In the genomic region with DNA sequence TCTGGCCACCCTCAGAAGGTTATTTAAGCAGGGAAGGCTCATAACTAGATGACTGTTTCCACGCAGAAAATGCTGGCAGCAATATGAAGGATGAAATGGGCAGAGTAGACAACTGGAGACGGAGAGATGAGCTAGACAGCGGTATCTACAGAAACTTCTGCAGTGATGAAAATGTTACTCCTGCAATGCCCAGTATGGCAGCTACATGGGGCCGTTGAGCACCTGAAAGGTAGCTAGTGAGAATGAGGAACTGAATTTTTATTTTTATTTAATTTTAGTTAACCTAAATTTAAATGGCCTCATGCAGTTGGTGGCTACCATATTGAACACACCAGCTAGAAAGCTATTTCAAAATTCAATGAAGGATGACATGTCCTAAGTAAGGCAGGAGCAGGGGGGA, we compare ENCODE assay signal across 1 cellular context.
TF ChIP-seq lines count a peak whose summit lies in the region.

No MANE protein-coding gene starts in this region.

TF ChIP-seq in GM23338, 12 proteins besides CTCF, POLR2A, EP300 and RAD21 (continued from another document):
- TF ChIP-seq, protein P1, sequence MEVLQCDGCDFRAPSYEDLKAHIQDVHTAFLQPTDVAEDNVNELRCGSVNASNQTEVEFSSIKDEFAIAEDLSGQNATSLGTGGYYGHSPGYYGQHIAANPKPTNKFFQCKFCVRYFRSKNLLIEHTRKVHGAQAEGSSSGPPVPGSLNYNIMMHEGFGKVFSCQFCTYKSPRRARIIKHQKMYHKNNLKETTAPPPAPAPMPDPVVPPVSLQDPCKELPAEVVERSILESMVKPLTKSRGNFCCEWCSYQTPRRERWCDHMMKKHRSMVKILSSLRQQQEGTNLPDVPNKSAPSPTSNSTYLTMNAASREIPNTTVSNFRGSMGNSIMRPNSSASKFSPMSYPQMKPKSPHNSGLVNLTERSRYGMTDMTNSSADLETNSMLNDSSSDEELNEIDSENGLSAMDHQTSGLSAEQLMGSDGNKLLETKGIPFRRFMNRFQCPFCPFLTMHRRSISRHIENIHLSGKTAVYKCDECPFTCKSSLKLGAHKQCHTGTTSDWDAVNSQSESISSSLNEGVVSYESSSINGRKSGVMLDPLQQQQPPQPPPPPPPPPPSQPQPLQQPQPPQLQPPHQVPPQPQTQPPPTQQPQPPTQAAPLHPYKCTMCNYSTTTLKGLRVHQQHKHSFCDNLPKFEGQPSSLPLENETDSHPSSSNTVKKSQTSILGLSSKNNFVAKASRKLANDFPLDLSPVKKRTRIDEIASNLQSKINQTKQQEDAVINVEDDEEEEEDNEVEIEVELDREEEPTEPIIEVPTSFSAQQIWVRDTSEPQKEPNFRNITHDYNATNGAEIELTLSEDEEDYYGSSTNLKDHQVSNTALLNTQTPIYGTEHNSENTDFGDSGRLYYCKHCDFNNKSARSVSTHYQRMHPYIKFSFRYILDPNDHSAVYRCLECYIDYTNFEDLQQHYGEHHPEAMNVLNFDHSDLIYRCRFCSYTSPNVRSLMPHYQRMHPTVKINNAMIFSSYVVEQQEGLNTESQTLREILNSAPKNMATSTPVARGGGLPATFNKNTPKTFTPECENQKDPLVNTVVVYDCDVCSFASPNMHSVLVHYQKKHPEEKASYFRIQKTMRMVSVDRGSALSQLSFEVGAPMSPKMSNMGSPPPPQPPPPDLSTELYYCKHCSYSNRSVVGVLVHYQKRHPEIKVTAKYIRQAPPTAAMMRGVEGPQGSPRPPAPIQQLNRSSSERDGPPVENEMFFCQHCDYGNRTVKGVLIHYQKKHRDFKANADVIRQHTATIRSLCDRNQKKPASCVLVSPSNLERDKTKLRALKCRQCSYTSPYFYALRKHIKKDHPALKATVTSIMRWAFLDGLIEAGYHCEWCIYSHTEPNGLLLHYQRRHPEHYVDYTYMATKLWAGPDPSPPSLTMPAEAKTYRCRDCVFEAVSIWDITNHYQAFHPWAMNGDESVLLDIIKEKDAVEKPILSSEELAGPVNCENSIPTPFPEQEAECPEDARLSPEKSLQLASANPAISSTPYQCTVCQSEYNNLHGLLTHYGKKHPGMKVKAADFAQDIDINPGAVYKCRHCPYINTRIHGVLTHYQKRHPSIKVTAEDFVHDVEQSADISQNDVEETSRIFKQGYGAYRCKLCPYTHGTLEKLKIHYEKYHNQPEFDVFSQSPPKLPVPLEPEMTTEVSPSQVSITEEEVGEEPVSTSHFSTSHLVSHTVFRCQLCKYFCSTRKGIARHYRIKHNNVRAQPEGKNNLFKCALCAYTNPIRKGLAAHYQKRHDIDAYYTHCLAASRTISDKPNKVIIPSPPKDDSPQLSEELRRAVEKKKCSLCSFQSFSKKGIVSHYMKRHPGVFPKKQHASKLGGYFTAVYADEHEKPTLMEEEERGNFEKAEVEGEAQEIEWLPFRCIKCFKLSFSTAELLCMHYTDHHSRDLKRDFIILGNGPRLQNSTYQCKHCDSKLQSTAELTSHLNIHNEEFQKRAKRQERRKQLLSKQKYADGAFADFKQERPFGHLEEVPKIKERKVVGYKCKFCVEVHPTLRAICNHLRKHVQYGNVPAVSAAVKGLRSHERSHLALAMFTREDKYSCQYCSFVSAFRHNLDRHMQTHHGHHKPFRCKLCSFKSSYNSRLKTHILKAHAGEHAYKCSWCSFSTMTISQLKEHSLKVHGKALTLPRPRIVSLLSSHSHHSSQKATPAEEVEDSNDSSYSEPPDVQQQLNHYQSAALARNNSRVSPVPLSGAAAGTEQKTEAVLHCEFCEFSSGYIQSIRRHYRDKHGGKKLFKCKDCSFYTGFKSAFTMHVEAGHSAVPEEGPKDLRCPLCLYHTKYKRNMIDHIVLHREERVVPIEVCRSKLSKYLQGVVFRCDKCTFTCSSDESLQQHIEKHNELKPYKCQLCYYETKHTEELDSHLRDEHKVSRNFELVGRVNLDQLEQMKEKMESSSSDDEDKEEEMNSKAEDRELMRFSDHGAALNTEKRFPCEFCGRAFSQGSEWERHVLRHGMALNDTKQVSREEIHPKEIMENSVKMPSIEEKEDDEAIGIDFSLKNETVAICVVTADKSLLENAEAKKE (CRISPR knock-in tag; IDR thresholded peaks at IDR 0.05): no peak
- no peak for TF ChIP-seq ZNF114 (CRISPR knock-in tag; IDR thresholded peaks at IDR 0.05)
- TF ChIP-seq, protein P2, sequence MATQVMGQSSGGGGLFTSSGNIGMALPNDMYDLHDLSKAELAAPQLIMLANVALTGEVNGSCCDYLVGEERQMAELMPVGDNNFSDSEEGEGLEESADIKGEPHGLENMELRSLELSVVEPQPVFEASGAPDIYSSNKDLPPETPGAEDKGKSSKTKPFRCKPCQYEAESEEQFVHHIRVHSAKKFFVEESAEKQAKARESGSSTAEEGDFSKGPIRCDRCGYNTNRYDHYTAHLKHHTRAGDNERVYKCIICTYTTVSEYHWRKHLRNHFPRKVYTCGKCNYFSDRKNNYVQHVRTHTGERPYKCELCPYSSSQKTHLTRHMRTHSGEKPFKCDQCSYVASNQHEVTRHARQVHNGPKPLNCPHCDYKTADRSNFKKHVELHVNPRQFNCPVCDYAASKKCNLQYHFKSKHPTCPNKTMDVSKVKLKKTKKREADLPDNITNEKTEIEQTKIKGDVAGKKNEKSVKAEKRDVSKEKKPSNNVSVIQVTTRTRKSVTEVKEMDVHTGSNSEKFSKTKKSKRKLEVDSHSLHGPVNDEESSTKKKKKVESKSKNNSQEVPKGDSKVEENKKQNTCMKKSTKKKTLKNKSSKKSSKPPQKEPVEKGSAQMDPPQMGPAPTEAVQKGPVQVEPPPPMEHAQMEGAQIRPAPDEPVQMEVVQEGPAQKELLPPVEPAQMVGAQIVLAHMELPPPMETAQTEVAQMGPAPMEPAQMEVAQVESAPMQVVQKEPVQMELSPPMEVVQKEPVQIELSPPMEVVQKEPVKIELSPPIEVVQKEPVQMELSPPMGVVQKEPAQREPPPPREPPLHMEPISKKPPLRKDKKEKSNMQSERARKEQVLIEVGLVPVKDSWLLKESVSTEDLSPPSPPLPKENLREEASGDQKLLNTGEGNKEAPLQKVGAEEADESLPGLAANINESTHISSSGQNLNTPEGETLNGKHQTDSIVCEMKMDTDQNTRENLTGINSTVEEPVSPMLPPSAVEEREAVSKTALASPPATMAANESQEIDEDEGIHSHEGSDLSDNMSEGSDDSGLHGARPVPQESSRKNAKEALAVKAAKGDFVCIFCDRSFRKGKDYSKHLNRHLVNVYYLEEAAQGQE (IDR thresholded peaks at IDR 0.05; ENCODE audit: unreplicated experiment): no peak
